Comparison of ENCODE assay signal across 8 cellular contexts in genomic region chr9:35114921-35115341, GRCh38. TPM values are rescaled to one million over a fixed set of nuclear protein-coding genes. Genes with fewer than 3 reads are reported as not detected.
A peak's percentile ranks its signal among the peaks of the same experiment; 100 is the strongest.
DNase-seq lines count a peak whose midpoint lies in the region; ATAC-seq and TF ChIP-seq lines count a peak whose summit lies in the region.

No MANE protein-coding gene starts in this region.

- ATAC-seq in mucosa of descending colon (peak; percentile 27), upper lobe of right lung (peak; percentile 19), HG03439 (IDR thresholded peaks at IDR 0.05; ENCODE audit: unreplicated experiment) (no peak)

- H3K4me3 ChIP-seq in HUES48 (ENCODE audit: low read depth, low read length) (peak overlapping the region; percentile 88), epithelial cell of proximal tubule (ENCODE audit: low read depth, low read length) (peak overlapping the region; percentile 97), mucosa of descending colon (peak overlapping the region; percentile 24), upper lobe of right lung (peak overlapping the region; percentile 71)

- H3K4me1 ChIP-seq in HUES48 (ENCODE audit: control insufficient read depth, insufficient read depth, low read length) (peaks cover 24% of the 10 kb centered on the region), mucosa of descending colon (ENCODE audit: low read depth) (peaks cover 38% of the 10 kb centered on the region), upper lobe of right lung (peaks cover 55% of the 10 kb centered on the region)

- TF ChIP-seq CTCF in VCaP (conservative IDR thresholded peaks at IDR 0.05) (no peak), epithelial cell of proximal tubule (conservative IDR thresholded peaks at IDR 0.05; ENCODE audit: low read depth, low read length) (no peak), mucosa of descending colon (IDR thresholded peaks at IDR 0.05) (no peak), upper lobe of right lung (IDR thresholded peaks at IDR 0.05) (no peak)

- no peaks in the 10 kb centered on the region for H3K27me3 ChIP-seq in HUES48 (ENCODE audit: control insufficient read depth, insufficient read depth, low read length)
- H3K27me3 ChIP-seq in upper lobe of right lung: no peaks in the 10 kb centered on the region

- H3K9me3 ChIP-seq in HUES48 (ENCODE audit: control insufficient read depth, insufficient read depth, low read length) (no peaks in the 10 kb centered on the region), mucosa of descending colon (no peaks in the 10 kb centered on the region), upper lobe of right lung (no peaks in the 10 kb centered on the region)

- intact Hi-C loops in mucosa of descending colon (cut with DNase I, micrococcal nuclease): loop anchor here (5.0 to 10.0 kb wide), 2 partner anchors 142 to 360 kb away; no protein-coding TSS in a partner anchor
- intact Hi-C loops in upper lobe of right lung (cut with DNase I): loop anchor here (5.0 kb wide), 1 partner anchor 142 kb away; no protein-coding TSS in a partner anchor

- H3K27ac ChIP-seq in HUES48 (ENCODE audit: low read depth, low read length): peak overlapping the region; percentile 93
- H3K27ac ChIP-seq in VCaP: peak overlapping the region; percentile 82
- peak overlapping the region; percentile 89 for H3K27ac ChIP-seq in upper lobe of right lung

- H3K36me3 ChIP-seq in HUES48 (ENCODE audit: control insufficient read depth, insufficient read depth, low read length) (no peaks in the 10 kb centered on the region), mucosa of descending colon (ENCODE audit: low read depth) (no peaks in the 10 kb centered on the region), upper lobe of right lung (no peaks in the 10 kb centered on the region)

- DNase-seq in CD1c-positive myeloid dendritic cell (ENCODE audit: extremely low spot score) (peak; percentile 86), epithelial cell of proximal tubule (ENCODE audit: low read depth) (no peak), mucosa of descending colon (peak; percentile 77 to 87 (median 78)), upper lobe of right lung (peak; percentile 84), middle frontal gyrus (ENCODE audit: extremely low spot score, low spot score) (no peak)

- no peak overlapping the region for H3K9ac ChIP-seq in HUES48 (ENCODE audit: low read depth, low read length)

RNA-seq across cellular contexts. Expression of gene ATOSB, which starts 0.7 kb away (rescaled TPM):
- 14.0 and 27.7 TPM in 2 replicates for total RNA-seq in epithelial cell of proximal tubule
- total RNA-seq in mucosa of descending colon: 10 to 100 TPM; 32.3 to 35.0 (median 32.9) TPM
- 20.3 TPM for total RNA-seq in upper lobe of right lung

RNA-seq across cellular contexts. Expression of gene STOML2, which starts 12.0 kb away (rescaled TPM):
- total RNA-seq in epithelial cell of proximal tubule (201 and 268 TPM in 2 replicates), mucosa of descending colon (100 to 1,000 TPM in 2 of 3 donors, 10 to 100 TPM in 1; 96.3 to 109 (median 100) TPM), upper lobe of right lung (59.4 TPM)

RNA-seq across cellular contexts. Expression of gene PIGO, which starts 18.5 kb away (rescaled TPM):
- total RNA-seq in epithelial cell of proximal tubule (18.6 and 27.8 TPM in 2 replicates), mucosa of descending colon (10 to 100 TPM; 22.3 to 35.8 (median 32.9) TPM), upper lobe of right lung (25.2 TPM)

RNA-seq across cellular contexts. Expression of gene FANCG, which starts 35.2 kb away (rescaled TPM):
- total RNA-seq in epithelial cell of proximal tubule (47.3 and 60.3 TPM in 2 replicates), mucosa of descending colon (10 to 100 TPM; 19.0 to 22.7 (median 20.7) TPM), upper lobe of right lung (9.4 TPM)

RNA-seq across cellular contexts. Expression of gene VCP, which starts 42.5 kb away (rescaled TPM):
- total RNA-seq in epithelial cell of proximal tubule (244 and 371 TPM in 2 replicates), mucosa of descending colon (100 to 1,000 TPM; 150 to 193 (median 174) TPM), upper lobe of right lung (185 TPM)

Comparison
In these comparisons a context has a peak if more than half of its experiments do, and no peak if none do; other contexts are left out.
1. DNase-seq: peak in CD1c-positive myeloid dendritic cell (single experiment), mucosa of descending colon (3 of 3) and upper lobe of right lung (single experiment); none in epithelial cell of proximal tubule (single experiment) and middle frontal gyrus (single experiment).
2. H3K4me3 ChIP-seq: peak in every context shown above with its lines; median percentile 97 in epithelial cell of proximal tubule; 88 in HUES48; 71 in upper lobe of right lung; 24 in mucosa of descending colon.
3. Peak in every context shown above with its lines, with median percentiles within 50 percentile points of each other: H3K27ac ChIP-seq.